ENCODE assay signal across 10 cellular contexts in genomic region chr2:149858916-149859634, GRCh38.
DNase-seq lines count a peak whose midpoint lies in the region; TF ChIP-seq lines count a peak whose summit lies in the region.
"Had no signal": no experiment of that assay in that cellular context is flagged by ENCODE, and none has a peak within 500 bp of the region (broad histone marks: within the 10 kb centered on the region; RNA-seq: fewer than 3 reads in every experiment).

No MANE protein-coding gene starts in this region.

- no peak for TF ChIP-seq CTCF in fibroblast of the aortic adventitia (IDR thresholded peaks at IDR 0.05; ENCODE audit: insufficient read depth, low read length)

- DNase-seq in GM04503 (ENCODE audit: low read depth) (peak; percentile 80), SJSA1 (ENCODE audit: low read depth in 1 of 2, low spot score in 2 of 2) (peak in 1 of 2 experiments; percentile 64), fibroblast of the aortic adventitia (ENCODE audit: low read depth) (peak; percentile 51), DMS53 (lab: John Stamatoyannopoulos, UW) (no peak), NCI-H1694 (lab: John Stamatoyannopoulos, UW) (no peak), GOT3 (lab: John Stamatoyannopoulos, UW) (no peak)
- no peak for DNase-seq in activated CD8-positive, alpha-beta memory T cell treated with anti-CD3 and anti-CD28 coated beads for 24 hours
- DNase-seq: activated CD4-positive, alpha-beta T cell treated with anti-CD3 and anti-CD28 coated beads, Interleukin-2, amount 10 ng/mL, durations not matched to agents 7 days and 5 days; uterus had no signal

- no peak overlapping the region for H3K4me3 ChIP-seq in SJSA1
- H3K4me3 ChIP-seq in fibroblast of the aortic adventitia (ENCODE audit: low read depth, low read length): no peak overlapping the region
- no peak overlapping the region for H3K4me3 ChIP-seq in skin epidermis
- H3K4me3 ChIP-seq: uterus had no signal

- no peaks in the 10 kb centered on the region for H3K9me3 ChIP-seq in SJSA1 (replicated peaks)
- H3K9me3 ChIP-seq: uterus had no signal

- H3K4me1 ChIP-seq in SJSA1 (replicated peaks): peaks cover 39% of the 10 kb centered on the region
- H3K4me1 ChIP-seq: uterus had no signal

- H3K36me3 ChIP-seq in SJSA1: no peaks in the 10 kb centered on the region
- H3K36me3 ChIP-seq: uterus had no signal

- peak overlapping the region; percentile 7; the same call in 1 of the 2 replicates for H3K27ac ChIP-seq in SJSA1
- H3K27ac ChIP-seq in skin epidermis: peak overlapping the region in 11 of 21 experiments; percentile 6 to 67 (median 32)

- H3K27me3 ChIP-seq in SJSA1 (replicated peaks): no peaks in the 10 kb centered on the region
- H3K27me3 ChIP-seq: uterus had no signal

Comparison
In these comparisons a context has a peak if more than half of its experiments do, and no peak if none do; other contexts are left out.
1. DNase-seq: peak in GM04503 (single experiment) and fibroblast of the aortic adventitia (single experiment); none in DMS53 (single experiment), activated CD8-positive, alpha-beta memory T cell treated with anti-CD3 and anti-CD28 coated beads for 24 hours (single experiment), NCI-H1694 (single experiment) and GOT3 (single experiment).